Comparison of ENCODE assay signal across 9 cellular contexts in the genomic region with DNA sequence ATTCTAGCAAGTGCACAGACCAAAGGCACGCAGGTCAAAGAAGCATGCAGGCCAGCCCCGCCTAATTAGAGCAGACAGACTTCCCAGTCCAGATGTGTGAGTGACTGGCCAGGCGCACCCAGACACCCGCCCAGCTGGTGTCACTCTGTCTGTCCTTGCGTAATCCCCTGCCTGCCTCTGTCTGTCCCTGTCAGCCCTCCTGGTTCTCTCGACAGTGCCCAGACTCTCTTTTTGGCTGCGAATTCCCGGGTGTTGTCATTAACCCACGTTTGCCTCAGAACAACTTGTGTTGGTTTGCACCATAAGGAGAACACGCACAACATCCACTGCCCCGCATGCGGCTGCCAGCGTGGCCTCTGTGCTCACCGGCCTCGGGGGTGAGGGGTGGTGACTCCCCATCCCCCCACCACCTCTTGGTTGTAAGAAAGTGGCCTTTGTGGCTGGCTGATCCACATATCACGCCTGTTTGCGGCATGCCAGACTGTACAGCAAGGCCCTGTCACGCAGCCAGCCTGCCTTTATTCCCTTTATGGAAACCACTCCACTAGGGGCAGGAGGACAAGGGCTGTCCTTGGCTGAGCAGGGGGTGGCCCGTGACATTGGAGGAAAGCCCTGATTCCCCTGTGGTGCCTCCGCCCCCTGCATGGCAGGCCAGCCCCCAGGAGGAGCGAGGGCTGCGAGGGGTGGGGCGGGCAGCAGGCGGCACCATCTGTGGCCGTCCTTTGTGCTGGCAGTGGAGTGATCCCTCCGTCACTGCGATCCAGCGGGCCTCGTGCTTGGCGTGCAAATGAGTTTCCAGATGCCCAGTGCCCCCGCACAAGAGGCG.
DNase-seq lines count a peak whose midpoint lies in the region; ATAC-seq and TF ChIP-seq lines count a peak whose summit lies in the region.
"Had no signal": no experiment of that assay in that cellular context is flagged by ENCODE, and none has a peak within 500 bp of the region (broad histone marks: within the 10 kb centered on the region; RNA-seq: fewer than 3 reads in every experiment).

No MANE protein-coding gene starts in this region.

- DNase-seq in NCI-H2171 (lab: John Stamatoyannopoulos, UW) (peak; percentile 69), dorsolateral prefrontal cortex (peak; percentile 71 to 97 (median 95)), mesothelial cell of epicardium (ENCODE audit: low spot score in 2 of 2, unreplicated experiment in 2 of 2) (no peak), upper lobe of right lung (peak; percentile 86), H7 (no peak)

- H3K4me3 ChIP-seq in dorsolateral prefrontal cortex (peak overlapping the region in 31 of 59 donors; percentile 3 to 44 (median 24)), upper lobe of right lung (no peak overlapping the region), H7 (ENCODE audit: insufficient read depth, low read depth, low read length) (no peak overlapping the region)

- H3K27me3 Mint-ChIP-seq in mesothelial cell of epicardium (ENCODE audit: low read depth): no peaks in the 10 kb centered on the region

- TF ChIP-seq CTCF in dorsolateral prefrontal cortex (IDR thresholded peaks at IDR 0.05 in 54 of 56, conservative IDR thresholded peaks at IDR 0.05 in 2 of 56; ENCODE audit: low read depth in 1 of 56, partially characterized antibody in 56 of 56): peak in 43 of 56 donors; percentile 9 to 61 (median 36)
- TF ChIP-seq CTCF in mesothelial cell of epicardium (IDR thresholded peaks at IDR 0.05; ENCODE audit: unreplicated experiment): no peak
- peak; percentile 15 for TF ChIP-seq CTCF in upper lobe of right lung (IDR thresholded peaks at IDR 0.05)

- H3K4me1 ChIP-seq in upper lobe of right lung: peaks cover 54% of the 10 kb centered on the region

- peak overlapping the region; percentile 78 to 98 (median 92) for H3K27ac ChIP-seq in dorsolateral prefrontal cortex
- H3K27ac ChIP-seq in upper lobe of right lung: peak overlapping the region; percentile 77

- H3K27me3 ChIP-seq in dorsolateral prefrontal cortex (no peaks in the 10 kb centered on the region), upper lobe of right lung (no peaks in the 10 kb centered on the region), H7 (ENCODE audit: control insufficient read depth, insufficient read depth, low read length) (no peaks in the 10 kb centered on the region)

- peaks cover 22% of the 10 kb centered on the region for H3K4me1 Mint-ChIP-seq in mesothelial cell of epicardium

- H3K36me3 Mint-ChIP-seq in mesothelial cell of epicardium: peaks cover 12% of the 10 kb centered on the region

- intact Hi-C loops in dorsolateral prefrontal cortex (cut with DNase I): loop anchor here (1.0 to 10.0 kb wide), 5 partner anchors 30 to 72 kb away; partner anchors contain the start of gene PPIF (in 1 of the 2)
- intact Hi-C loops in upper lobe of right lung (cut with DNase I): no loop called here

- no peaks in the 10 kb centered on the region for H3K9me3 ChIP-seq in upper lobe of right lung

- ATAC-seq in upper lobe of right lung (peak; percentile 84), GM18909 (IDR thresholded peaks at IDR 0.05; ENCODE audit: poor library complexity, unreplicated experiment) (no peak), GM19395 (IDR thresholded peaks at IDR 0.05; ENCODE audit: unreplicated experiment) (no peak), GM19351 (IDR thresholded peaks at IDR 0.05; ENCODE audit: unreplicated experiment) (no peak)

- no peak overlapping the region for H3K4me3 Mint-ChIP-seq in mesothelial cell of epicardium
- H3K4me3 Mint-ChIP-seq: T-helper 2 cell treated with Interferon-gamma antibody and Interleukin-4, amounts not matched to agents 5 μg/mL and 100 μg/mL, for 36 hours had no signal

- no peaks in the 10 kb centered on the region for H3K9me3 Mint-ChIP-seq in mesothelial cell of epicardium
- H3K9me3 Mint-ChIP-seq: T-helper 2 cell treated with Interferon-gamma antibody and Interleukin-4, amounts not matched to agents 5 μg/mL and 100 μg/mL, for 36 hours had no signal

- H3K36me3 ChIP-seq in upper lobe of right lung (peaks cover 19% of the 10 kb centered on the region), H7 (replicated peaks; ENCODE audit: control insufficient read depth, insufficient read depth, low read length) (peaks cover 4% of the 10 kb centered on the region)

- H3K27ac Mint-ChIP-seq in mesothelial cell of epicardium: peak overlapping the region; percentile 66
- H3K27ac Mint-ChIP-seq: T-helper 2 cell treated with Interferon-gamma antibody and Interleukin-4, amounts not matched to agents 5 μg/mL and 100 μg/mL, for 36 hours had no signal

Comparison
In these comparisons a context has a peak if more than half of its experiments do, and no peak if none do; other contexts are left out.
1. DNase-seq: peak in NCI-H2171 (single experiment), dorsolateral prefrontal cortex (10 of 10) and upper lobe of right lung (single experiment); none in mesothelial cell of epicardium (0 of 2) and H7 (single experiment).
2. H3K4me3 ChIP-seq: peak in dorsolateral prefrontal cortex (31 of 59); none in upper lobe of right lung (single experiment) and H7 (single experiment).